20 cellular contexts compared by ENCODE assay signal in genomic region chr5:113244966-113245365, GRCh38.
"Had no signal": no experiment of that assay in that cellular context is flagged by ENCODE, and none has a peak within 500 bp of the region (broad histone marks: within the 10 kb centered on the region; RNA-seq: fewer than 3 reads in every experiment).

No MANE protein-coding gene starts in this region.

- H3K4me3 ChIP-seq: esophagus muscularis mucosa, left lung, right atrium auricular region, spleen, testis, transverse colon had no signal

- H3K27ac Mint-ChIP-seq: dendritic cell treated with granulocyte-macrophage colony-stimulating factor and Interleukin-4, amounts not matched to agents 40 ng/mL and 50 ng/mL, for 4 days; naive thymus-derived CD4-positive, alpha-beta T cell had no signal

- ATAC-seq: foreskin keratinocyte; heart left ventricle; left lung; naive thymus-derived CD4-positive, alpha-beta T cell had no signal

- H3K9me3 ChIP-seq: esophagus muscularis mucosa, heart left ventricle, left lung, right atrium auricular region, spleen, testis, transverse colon had no signal

- H3K4me3 Mint-ChIP-seq: dendritic cell treated with granulocyte-macrophage colony-stimulating factor and Interleukin-4, amounts not matched to agents 40 ng/mL and 50 ng/mL, for 4 days; mesothelial cell of epicardium; naive thymus-derived CD4-positive, alpha-beta T cell had no signal

- H3K27me3 ChIP-seq: esophagus muscularis mucosa, foreskin keratinocyte, heart left ventricle, left lung, right atrium auricular region, spleen, testis, transverse colon had no signal

- H3K4me1 ChIP-seq: left lung had no signal

- DNase-seq: activated CD4-positive, alpha-beta T cell treated with anti-CD3 and anti-CD28 coated beads for 48 hours; activated CD4-positive, alpha-beta T cell treated with anti-CD3 and anti-CD28 coated beads, Interleukin-2, amount 50 U/mL, for 48 hours; activated CD8-positive, alpha-beta memory T cell treated with anti-CD3 and anti-CD28 coated beads for 24 hours; activated gamma-delta T cell treated with Interleukin-2 at 50 U/mL for 16 hours; activated naive CD4-positive, alpha-beta T cell treated with anti-CD3 and anti-CD28 coated beads, Interleukin-2, amount 50 U/mL, for 16 hours; amniotic stem cell; central memory CD4-positive, alpha-beta T cell; foreskin keratinocyte; heart left ventricle; left lung; naive thymus-derived CD4-positive, alpha-beta T cell; nucleus accumbens; spleen; stimulated activated naive CD4-positive, alpha-beta T cell treated with Interleukin-2 at 50 U/mL for 16 hours; testis; transverse colon had no signal

- H3K9me3 Mint-ChIP-seq: mesothelial cell of epicardium; naive thymus-derived CD4-positive, alpha-beta T cell had no signal

- H3K36me3 ChIP-seq: esophagus muscularis mucosa, heart left ventricle, left lung, right atrium auricular region, spleen, transverse colon had no signal
